Comparison of ENCODE assay signal across 19 cellular contexts in the genomic region with DNA sequence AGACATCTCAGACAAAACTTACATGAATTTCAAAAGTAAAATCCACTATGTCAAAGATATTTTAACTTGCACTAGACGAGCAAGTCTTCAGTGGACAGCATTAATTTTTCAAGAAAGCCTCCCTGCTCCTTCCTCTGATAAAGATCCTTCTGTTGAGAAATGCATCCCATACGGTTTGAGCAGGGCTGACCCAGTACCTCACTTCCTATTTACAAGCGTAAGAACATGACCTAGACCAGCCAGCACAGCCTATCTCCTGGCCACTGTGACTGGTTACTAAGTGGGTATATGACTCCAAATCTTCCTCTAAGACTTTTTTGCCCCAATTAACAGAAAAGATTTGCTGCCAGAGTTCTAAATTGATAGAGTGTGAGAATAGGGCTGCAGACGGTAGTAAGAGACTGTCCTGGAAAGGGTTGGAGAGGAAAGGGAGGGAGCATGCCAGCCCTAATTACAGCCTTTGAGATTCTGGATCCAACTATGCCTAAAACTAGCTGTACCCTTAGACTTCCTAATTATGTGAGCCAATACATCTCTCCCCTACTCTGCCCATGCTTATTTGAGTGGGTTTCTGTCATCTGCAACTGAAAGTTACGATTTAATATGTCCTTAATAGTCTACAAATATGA.
DNase-seq lines count a peak whose midpoint lies in the region; ATAC-seq and TF ChIP-seq lines count a peak whose summit lies in the region.
"Had no signal": no experiment of that assay in that cellular context is flagged by ENCODE, and none has a peak within 500 bp of the region (broad histone marks: within the 10 kb centered on the region; RNA-seq: fewer than 3 reads in every experiment).

No MANE protein-coding gene starts in this region.

- no peak overlapping the region for H3K27ac Mint-ChIP-seq in WTC11
- H3K27ac Mint-ChIP-seq: activated CD8-positive, alpha-beta memory T cell treated with anti-CD3 and anti-CD28 coated beads, Interleukin-2, amount 10 ng/mL, durations not matched to agents 7 days and 5 days; CD14-positive monocyte; effector memory CD8-positive, alpha-beta T cell had no signal

- peaks cover 8% of the 10 kb centered on the region for H3K4me1 Mint-ChIP-seq in WTC11
- H3K4me1 Mint-ChIP-seq: activated CD8-positive, alpha-beta memory T cell treated with anti-CD3 and anti-CD28 coated beads, Interleukin-2, amount 10 ng/mL, durations not matched to agents 7 days and 5 days had no signal

- WGBS in heart left ventricle, 4 donors, result 43 to 57% (median 47%) methylated on average over 5 of the region's 5 CpGs

- peaks cover 0 to 8% (median 2%) of the 10 kb centered on the region in 9 donors for H3K36me3 ChIP-seq in heart left ventricle

- H3K27me3 ChIP-seq in heart left ventricle, result no peaks in the 10 kb centered on the region

- peaks cover 0 to 36% (median 19%) of the 10 kb centered on the region in 12 donors for H3K4me1 ChIP-seq in heart left ventricle

- CTCF ChIA-PET in WTC11 (lab: Charles Lee), result interaction anchor here (0.5 to 1.4 kb wide), 2 partner anchors 9 to 32 kb away, joined by 3 to 4 read pairs; no protein-coding TSS in a partner anchor

- no peaks in the 10 kb centered on the region for H3K9me3 ChIP-seq in heart left ventricle

- no peaks in the 10 kb centered on the region for H3K27me3 Mint-ChIP-seq in WTC11 (ENCODE audit: low read depth)
- H3K27me3 Mint-ChIP-seq: effector memory CD8-positive, alpha-beta T cell had no signal

- H3K9me3 Mint-ChIP-seq in WTC11, result peaks cover under 1% of the 10 kb centered on the region; the same call in 1 of the 2 replicates
- H3K9me3 Mint-ChIP-seq: effector memory CD8-positive, alpha-beta T cell had no signal

- ATAC-seq in WTC11 (peak; percentile 48), heart left ventricle (peak; percentile 42 to 75 (median 74))
- ATAC-seq: activated CD8-positive, alpha-beta memory T cell treated with anti-CD3 and anti-CD28 coated beads, Interleukin-2, amount 10 ng/mL, durations not matched to agents 7 days and 5 days; effector memory CD8-positive, alpha-beta T cell; GM12878; HCT116 had no signal

- DNase-seq in NCI-H1694 treated with DMSO at 0.1 percent for 48 hours (lab: John Stamatoyannopoulos, UW) (peak; percentile 4), NCI-H1694 (lab: John Stamatoyannopoulos, UW) (no peak), WTC11 (ENCODE audit: low spot score) (no peak), heart left ventricle (no peak), retina (peak; percentile 14), LoVo (ENCODE audit: low spot score) (no peak), globus pallidus (ENCODE audit: low spot score) (no peak), CD1c-positive myeloid dendritic cell (ENCODE audit: extremely low spot score) (no peak)
- DNase-seq: 8988T; activated CD8-positive, alpha-beta memory T cell treated with anti-CD3 and anti-CD28 coated beads, Interleukin-2, amount 10 ng/mL, durations not matched to agents 7 days and 5 days; activated naive CD4-positive, alpha-beta T cell treated with Interleukin-2 at 50 U/mL for 16 hours; effector memory CD8-positive, alpha-beta T cell; kidney; NCI-H1092 treated with DMSO at 0.1 percent for 48 hours; stimulated activated CD4-positive, alpha-beta T cell treated with anti-CD3 and anti-CD28 coated beads, Interleukin-15, amount 100 ng/mL, for 24 hours; SW 1271 had no signal

- no peak overlapping the region for H3K4me3 Mint-ChIP-seq in WTC11
- H3K4me3 Mint-ChIP-seq: activated CD8-positive, alpha-beta memory T cell treated with anti-CD3 and anti-CD28 coated beads, Interleukin-2, amount 10 ng/mL, durations not matched to agents 7 days and 5 days; CD14-positive monocyte; effector memory CD8-positive, alpha-beta T cell had no signal

- TF ChIP-seq CTCF in WTC11 (IDR thresholded peaks at IDR 0.05) (no peak), heart left ventricle (IDR thresholded peaks at IDR 0.05) (no peak)

- POLR2A ChIA-PET in WTC11 (lab: Charles Lee), result no interaction called here

- H3K4me3 ChIP-seq in heart left ventricle, result no peak overlapping the region
- H3K4me3 ChIP-seq: GM12878 had no signal

- peaks cover 7% of the 10 kb centered on the region for H3K36me3 Mint-ChIP-seq in WTC11
- H3K36me3 Mint-ChIP-seq: activated CD8-positive, alpha-beta memory T cell treated with anti-CD3 and anti-CD28 coated beads, Interleukin-2, amount 10 ng/mL, durations not matched to agents 7 days and 5 days; CD14-positive monocyte had no signal

- H3K27ac ChIP-seq in heart left ventricle, result peak overlapping the region in 1 of 12 donors; percentile 29

- intact Hi-C loops in heart left ventricle (cut with DNase I), result loop anchor here in 1 of 10 donors (10.0 kb wide), 1 partner anchor 121 kb away; no protein-coding TSS in a partner anchor

- no peak for TF ChIP-seq POLR2A in heart left ventricle (IDR thresholded peaks at IDR 0.05)

TF ChIP-seq in WTC11, 78 proteins besides CTCF, POLR2A, EP300 and RAD21:
- no peak for TF ChIP-seq MAX (CRISPR knock-in tag; IDR thresholded peaks at IDR 0.05)
- TF ChIP-seq, protein P1, sequence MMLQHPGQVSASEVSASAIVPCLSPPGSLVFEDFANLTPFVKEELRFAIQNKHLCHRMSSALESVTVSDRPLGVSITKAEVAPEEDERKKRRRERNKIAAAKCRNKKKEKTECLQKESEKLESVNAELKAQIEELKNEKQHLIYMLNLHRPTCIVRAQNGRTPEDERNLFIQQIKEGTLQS (CRISPR knock-in tag; conservative IDR thresholded peaks at IDR 0.05), result no peak
- TF ChIP-seq, protein P2, sequence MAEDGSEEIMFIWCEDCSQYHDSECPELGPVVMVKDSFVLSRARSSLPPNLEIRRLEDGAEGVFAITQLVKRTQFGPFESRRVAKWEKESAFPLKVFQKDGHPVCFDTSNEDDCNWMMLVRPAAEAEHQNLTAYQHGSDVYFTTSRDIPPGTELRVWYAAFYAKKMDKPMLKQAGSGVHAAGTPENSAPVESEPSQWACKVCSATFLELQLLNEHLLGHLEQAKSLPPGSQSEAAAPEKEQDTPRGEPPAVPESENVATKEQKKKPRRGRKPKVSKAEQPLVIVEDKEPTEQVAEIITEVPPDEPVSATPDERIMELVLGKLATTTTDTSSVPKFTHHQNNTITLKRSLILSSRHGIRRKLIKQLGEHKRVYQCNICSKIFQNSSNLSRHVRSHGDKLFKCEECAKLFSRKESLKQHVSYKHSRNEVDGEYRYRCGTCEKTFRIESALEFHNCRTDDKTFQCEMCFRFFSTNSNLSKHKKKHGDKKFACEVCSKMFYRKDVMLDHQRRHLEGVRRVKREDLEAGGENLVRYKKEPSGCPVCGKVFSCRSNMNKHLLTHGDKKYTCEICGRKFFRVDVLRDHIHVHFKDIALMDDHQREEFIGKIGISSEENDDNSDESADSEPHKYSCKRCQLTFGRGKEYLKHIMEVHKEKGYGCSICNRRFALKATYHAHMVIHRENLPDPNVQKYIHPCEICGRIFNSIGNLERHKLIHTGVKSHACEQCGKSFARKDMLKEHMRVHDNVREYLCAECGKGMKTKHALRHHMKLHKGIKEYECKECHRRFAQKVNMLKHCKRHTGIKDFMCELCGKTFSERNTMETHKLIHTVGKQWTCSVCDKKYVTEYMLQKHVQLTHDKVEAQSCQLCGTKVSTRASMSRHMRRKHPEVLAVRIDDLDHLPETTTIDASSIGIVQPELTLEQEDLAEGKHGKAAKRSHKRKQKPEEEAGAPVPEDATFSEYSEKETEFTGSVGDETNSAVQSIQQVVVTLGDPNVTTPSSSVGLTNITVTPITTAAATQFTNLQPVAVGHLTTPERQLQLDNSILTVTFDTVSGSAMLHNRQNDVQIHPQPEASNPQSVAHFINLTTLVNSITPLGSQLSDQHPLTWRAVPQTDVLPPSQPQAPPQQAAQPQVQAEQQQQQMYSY (CRISPR knock-in tag; IDR thresholded peaks at IDR 0.05), result no peak
- TF ChIP-seq NR1H2 (CRISPR knock-in tag; IDR thresholded peaks at IDR 0.05), result no peak
- TF ChIP-seq, protein P3, sequence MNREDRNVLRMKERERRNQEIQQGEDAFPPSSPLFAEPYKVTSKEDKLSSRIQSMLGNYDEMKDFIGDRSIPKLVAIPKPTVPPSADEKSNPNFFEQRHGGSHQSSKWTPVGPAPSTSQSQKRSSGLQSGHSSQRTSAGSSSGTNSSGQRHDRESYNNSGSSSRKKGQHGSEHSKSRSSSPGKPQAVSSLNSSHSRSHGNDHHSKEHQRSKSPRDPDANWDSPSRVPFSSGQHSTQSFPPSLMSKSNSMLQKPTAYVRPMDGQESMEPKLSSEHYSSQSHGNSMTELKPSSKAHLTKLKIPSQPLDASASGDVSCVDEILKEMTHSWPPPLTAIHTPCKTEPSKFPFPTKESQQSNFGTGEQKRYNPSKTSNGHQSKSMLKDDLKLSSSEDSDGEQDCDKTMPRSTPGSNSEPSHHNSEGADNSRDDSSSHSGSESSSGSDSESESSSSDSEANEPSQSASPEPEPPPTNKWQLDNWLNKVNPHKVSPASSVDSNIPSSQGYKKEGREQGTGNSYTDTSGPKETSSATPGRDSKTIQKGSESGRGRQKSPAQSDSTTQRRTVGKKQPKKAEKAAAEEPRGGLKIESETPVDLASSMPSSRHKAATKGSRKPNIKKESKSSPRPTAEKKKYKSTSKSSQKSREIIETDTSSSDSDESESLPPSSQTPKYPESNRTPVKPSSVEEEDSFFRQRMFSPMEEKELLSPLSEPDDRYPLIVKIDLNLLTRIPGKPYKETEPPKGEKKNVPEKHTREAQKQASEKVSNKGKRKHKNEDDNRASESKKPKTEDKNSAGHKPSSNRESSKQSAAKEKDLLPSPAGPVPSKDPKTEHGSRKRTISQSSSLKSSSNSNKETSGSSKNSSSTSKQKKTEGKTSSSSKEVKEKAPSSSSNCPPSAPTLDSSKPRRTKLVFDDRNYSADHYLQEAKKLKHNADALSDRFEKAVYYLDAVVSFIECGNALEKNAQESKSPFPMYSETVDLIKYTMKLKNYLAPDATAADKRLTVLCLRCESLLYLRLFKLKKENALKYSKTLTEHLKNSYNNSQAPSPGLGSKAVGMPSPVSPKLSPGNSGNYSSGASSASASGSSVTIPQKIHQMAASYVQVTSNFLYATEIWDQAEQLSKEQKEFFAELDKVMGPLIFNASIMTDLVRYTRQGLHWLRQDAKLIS (CRISPR knock-in tag; IDR thresholded peaks at IDR 0.05; ENCODE audit: borderline replicate concordance), result no peak
- no peak for TF ChIP-seq CREB1 (CRISPR knock-in tag; IDR thresholded peaks at IDR 0.05)

Comparison
In these comparisons a context has a peak if more than half of its experiments do, and no peak if none do; other contexts are left out.
1. DNase-seq: peak in NCI-H1694 treated with DMSO at 0.1 percent for 48 hours (single experiment) and retina (single experiment); none in NCI-H1694 (single experiment), WTC11 (single experiment), heart left ventricle (0 of 5), LoVo (single experiment), globus pallidus (single experiment) and CD1c-positive myeloid dendritic cell (single experiment).